33 cellular contexts compared by ENCODE assay signal in the genomic region with DNA sequence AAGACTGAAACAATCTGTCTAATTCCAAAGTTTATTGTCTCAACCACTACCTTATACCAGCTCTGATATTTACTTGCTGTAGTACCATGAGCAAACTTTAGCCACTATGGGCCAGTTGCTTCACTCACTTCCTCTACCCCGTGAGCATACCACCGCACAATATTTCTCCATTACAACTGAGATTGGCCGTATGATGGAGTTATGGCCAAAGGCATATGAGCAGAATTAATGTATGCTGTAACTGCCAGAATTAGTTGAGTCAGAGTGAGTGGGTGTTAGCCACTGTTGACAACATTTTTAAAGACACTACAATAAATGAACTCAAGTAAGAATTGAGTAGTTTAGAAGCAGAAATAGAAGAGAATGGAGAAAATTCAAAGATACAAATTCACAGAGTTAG.
"Had no signal": no experiment of that assay in that cellular context is flagged by ENCODE, and none has a peak within 500 bp of the region (broad histone marks: within the 10 kb centered on the region; RNA-seq: fewer than 3 reads in every experiment).

No MANE protein-coding gene starts in this region.

- H3K36me3 ChIP-seq: esophagus squamous epithelium, gastroesophageal sphincter, right atrium auricular region, stomach, thyroid gland, upper lobe of left lung had no signal

- DNase-seq: activated CD4-positive, alpha-beta memory T cell treated with anti-CD3 and anti-CD28 coated beads, Interleukin-2, amount 10 ng/mL, durations not matched to agents 7 days and 5 days; activated CD4-positive, alpha-beta T cell treated with anti-CD3 and anti-CD28 coated beads for 1 hour; activated CD4-positive, alpha-beta T cell treated with anti-CD3 and anti-CD28 coated beads, Interleukin-2, amount 10 ng/mL, durations not matched to agents 7 days and 5 days; activated CD8-positive, alpha-beta memory T cell treated with anti-CD3 and anti-CD28 coated beads, Interleukin-2, amount 50 U/mL, for 48 hours; activated gamma-delta T cell treated with Interleukin-2 at 50 U/mL for 16 hours; activated naive CD4-positive, alpha-beta T cell treated with anti-CD3 and anti-CD28 coated beads, Interleukin-2, amount 50 U/mL, for 16 hours; activated T-cell treated with anti-CD3 and anti-CD28 coated beads, Interleukin-2, amount 50 U/mL, for 24 hours; amniotic stem cell; endodermal cell; esophagus squamous epithelium; left colon; midbrain; naive thymus-derived CD4-positive, alpha-beta T cell; nucleus accumbens; psoas muscle; stimulated activated CD4-positive, alpha-beta T cell treated with anti-CD3 and anti-CD28 coated beads, Interleukin-15, amount 100 ng/mL, for 24 hours; stimulated activated CD4-positive, alpha-beta T cell treated with anti-CD3 and anti-CD28 coated beads, Interleukin-2, amount 100 ng/mL, for 24 hours; stimulated activated naive B cell treated with anti-CD40 and anti-IgM and Interleukin-4, amounts not matched to agents 10 μg/mL and 1 μg/mL and 100 μg/mL, for 72 hours; stomach; T-helper 2 cell; thyroid gland; upper lobe of left lung had no signal

- H3K4me1 ChIP-seq: esophagus squamous epithelium, gastroesophageal sphincter, parathyroid adenoma, psoas muscle, right atrium auricular region, stomach, thyroid gland, upper lobe of left lung had no signal

- H3K36me3 Mint-ChIP-seq: memory B cell; naive thymus-derived CD4-positive, alpha-beta T cell; stimulated activated naive B cell treated with anti-CD40 and anti-IgM and Interleukin-4, amounts not matched to agents 10 μg/mL and 1 μg/mL and 100 μg/mL, for 72 hours; WTC11 had no signal

- H3K4me1 Mint-ChIP-seq: activated CD4-positive, alpha-beta memory T cell treated with anti-CD3 and anti-CD28 coated beads, Interleukin-2, amount 10 ng/mL, durations not matched to agents 7 days and 5 days; activated CD4-positive, alpha-beta T cell treated with anti-CD3 and anti-CD28 coated beads, Interleukin-2, amount 10 ng/mL, durations not matched to agents 7 days and 5 days; activated T-helper 17 cell treated with anti-CD3 and anti-CD28 coated beads, Interleukin-2, amount 50 U/mL, for 72 hours; central memory CD8-positive, alpha-beta T cell; endodermal cell; memory B cell; naive thymus-derived CD4-positive, alpha-beta T cell; neural crest cell; stimulated activated naive B cell treated with anti-CD40 and anti-IgM and Interleukin-4, amounts not matched to agents 10 μg/mL and 1 μg/mL and 100 μg/mL, for 72 hours had no signal

- H3K4me3 Mint-ChIP-seq: activated CD4-positive, alpha-beta memory T cell treated with anti-CD3 and anti-CD28 coated beads, Interleukin-2, amount 10 ng/mL, durations not matched to agents 7 days and 5 days; activated CD4-positive, alpha-beta T cell treated with anti-CD3 and anti-CD28 coated beads, Interleukin-2, amount 10 ng/mL, durations not matched to agents 7 days and 5 days; activated T-cell treated with anti-CD3 and anti-CD28 coated beads, Interleukin-2, amount 50 U/mL, for 24 hours; activated T-helper 17 cell treated with anti-CD3 and anti-CD28 coated beads, Interleukin-2, amount 50 U/mL, for 72 hours; central memory CD8-positive, alpha-beta T cell; dendritic cell treated with granulocyte-macrophage colony-stimulating factor and Interleukin-4, amounts not matched to agents 40 ng/mL and 50 ng/mL, for 4 days; endodermal cell; memory B cell; naive thymus-derived CD4-positive, alpha-beta T cell; neural crest cell; stimulated activated naive B cell treated with anti-CD40 and anti-IgM and Interleukin-4, amounts not matched to agents 10 μg/mL and 1 μg/mL and 100 μg/mL, for 72 hours; WTC11 had no signal

- H3K79me2 ChIP-seq: hepatocyte, parathyroid adenoma had no signal

- FAIRE-seq: keratinocyte had no signal

- H3K27me3 Mint-ChIP-seq: activated CD4-positive, alpha-beta memory T cell treated with anti-CD3 and anti-CD28 coated beads, Interleukin-2, amount 10 ng/mL, durations not matched to agents 7 days and 5 days; activated CD4-positive, alpha-beta T cell treated with anti-CD3 and anti-CD28 coated beads, Interleukin-2, amount 10 ng/mL, durations not matched to agents 7 days and 5 days; activated T-cell treated with anti-CD3 and anti-CD28 coated beads, Interleukin-2, amount 50 U/mL, for 24 hours; activated T-helper 17 cell treated with anti-CD3 and anti-CD28 coated beads, Interleukin-2, amount 50 U/mL, for 72 hours; central memory CD8-positive, alpha-beta T cell; dendritic cell treated with granulocyte-macrophage colony-stimulating factor and Interleukin-4, amounts not matched to agents 40 ng/mL and 50 ng/mL, for 4 days; memory B cell; stimulated activated naive B cell treated with anti-CD40 and anti-IgM and Interleukin-4, amounts not matched to agents 10 μg/mL and 1 μg/mL and 100 μg/mL, for 72 hours had no signal

- H3K9me3 ChIP-seq: esophagus squamous epithelium, gastroesophageal sphincter, psoas muscle, right atrium auricular region, stomach, thyroid gland, upper lobe of left lung had no signal

- H3K27ac ChIP-seq: esophagus squamous epithelium, gastroesophageal sphincter, hepatocyte, parathyroid adenoma, psoas muscle, right atrium auricular region, stomach, thyroid gland, upper lobe of left lung had no signal

- H3K4me2 ChIP-seq: hepatocyte had no signal

- H2AFZ ChIP-seq: hepatocyte, parathyroid adenoma had no signal

- H3K27me3 ChIP-seq: esophagus squamous epithelium, gastroesophageal sphincter, hepatocyte, right atrium auricular region, stomach, thyroid gland, upper lobe of left lung had no signal

- ATAC-seq: activated T-helper 17 cell treated with anti-CD3 and anti-CD28 coated beads, Interleukin-2, amount 50 U/mL, for 72 hours; gastroesophageal sphincter; left colon; naive thymus-derived CD4-positive, alpha-beta T cell; psoas muscle; stimulated activated naive B cell treated with anti-CD40 and anti-IgM and Interleukin-4, amounts not matched to agents 10 μg/mL and 1 μg/mL and 100 μg/mL, for 72 hours; WTC11 had no signal

- H3K4me3 ChIP-seq: esophagus squamous epithelium, gastroesophageal sphincter, hepatocyte, psoas muscle, right atrium auricular region, stomach, thyroid gland, upper lobe of left lung had no signal

- H3K9ac ChIP-seq: parathyroid adenoma had no signal

- H3K9me3 Mint-ChIP-seq: activated CD4-positive, alpha-beta T cell treated with anti-CD3 and anti-CD28 coated beads, Interleukin-2, amount 10 ng/mL, durations not matched to agents 7 days and 5 days; activated T-helper 17 cell treated with anti-CD3 and anti-CD28 coated beads, Interleukin-2, amount 50 U/mL, for 72 hours; dendritic cell treated with granulocyte-macrophage colony-stimulating factor and Interleukin-4, amounts not matched to agents 40 ng/mL and 50 ng/mL, for 4 days; endodermal cell; neural crest cell had no signal

- H3K27ac Mint-ChIP-seq: activated CD4-positive, alpha-beta memory T cell treated with anti-CD3 and anti-CD28 coated beads, Interleukin-2, amount 10 ng/mL, durations not matched to agents 7 days and 5 days; activated CD4-positive, alpha-beta T cell treated with anti-CD3 and anti-CD28 coated beads, Interleukin-2, amount 10 ng/mL, durations not matched to agents 7 days and 5 days; activated T-cell treated with anti-CD3 and anti-CD28 coated beads, Interleukin-2, amount 50 U/mL, for 24 hours; activated T-helper 17 cell treated with anti-CD3 and anti-CD28 coated beads, Interleukin-2, amount 50 U/mL, for 72 hours; dendritic cell treated with granulocyte-macrophage colony-stimulating factor and Interleukin-4, amounts not matched to agents 40 ng/mL and 50 ng/mL, for 4 days; endodermal cell; memory B cell; naive thymus-derived CD4-positive, alpha-beta T cell; stimulated activated naive B cell treated with anti-CD40 and anti-IgM and Interleukin-4, amounts not matched to agents 10 μg/mL and 1 μg/mL and 100 μg/mL, for 72 hours; WTC11 had no signal
